8 cellular contexts compared by ENCODE assay signal in genomic region chr17:64120972-64121786, GRCh38. TPM values are rescaled to one million over a fixed set of nuclear protein-coding genes. Genes with fewer than 3 reads are reported as not detected.
DNase-seq lines count a peak whose midpoint lies in the region; ATAC-seq and TF ChIP-seq lines count a peak whose summit lies in the region.
"Not testable (repeated sequence)": the region's sequence is repeated elsewhere in the genome, so short reads cannot be mapped to it uniquely, and the experiment has no call there.

No MANE protein-coding gene starts in this region.

- H3K4me3 ChIP-seq in CD4-positive, alpha-beta memory T cell (ENCODE audit: low read length in 2 of 2): peak overlapping the region in 1 of 2 donors; percentile 9
- peak overlapping the region in 1 of 8 donors; percentile 7 for H3K4me3 ChIP-seq in spleen

- not testable (repeated sequence) for H3K9me3 ChIP-seq in CD4-positive, alpha-beta memory T cell (ENCODE audit: control insufficient read depth in 1 of 2, low read length in 2 of 2); spleen

- peak; percentile 25 to 58 (median 32) for DNase-seq in CD4-positive, alpha-beta memory T cell
- DNase-seq in NAMALWA (ENCODE audit: low spot score): peak; percentile 90
- DNase-seq in activated CD8-positive, alpha-beta memory T cell treated with anti-CD3 and anti-CD28 coated beads for 24 hours: peak; percentile 54
- peak in 2 of 3 experiments; percentile 12 to 13 for DNase-seq in effector memory CD8-positive, alpha-beta T cell
- DNase-seq in spleen: not testable (repeated sequence)

- not testable (repeated sequence) for TF ChIP-seq POLR2A in spleen (IDR thresholded peaks at IDR 0.05)

- peak overlapping the region; percentile 68 to 90 (median 84) for H3K4me3 Mint-ChIP-seq in CD4-positive, alpha-beta memory T cell
- peak overlapping the region; percentile 70 to 73 for H3K4me3 Mint-ChIP-seq in effector memory CD8-positive, alpha-beta T cell

- not testable (repeated sequence) for H3K36me3 ChIP-seq in CD4-positive, alpha-beta memory T cell (ENCODE audit: insufficient read depth, low read length); spleen

- H3K27ac ChIP-seq in CD4-positive, alpha-beta memory T cell (ENCODE audit: low read depth, low read length): peak overlapping the region; percentile 35
- peak overlapping the region; percentile 22 to 77 (median 54) for H3K27ac ChIP-seq in spleen

- peaks cover 49 to 91% (median 72%) of the 10 kb centered on the region in 4 donors for H3K4me1 Mint-ChIP-seq in CD4-positive, alpha-beta memory T cell
- H3K4me1 Mint-ChIP-seq in effector memory CD8-positive, alpha-beta T cell (ENCODE audit: low read depth in 2 of 2): peaks cover 51 to 56% of the 10 kb centered on the region in 2 donors

- not testable (repeated sequence) for H3K9me3 Mint-ChIP-seq in CD4-positive, alpha-beta memory T cell; effector memory CD8-positive, alpha-beta T cell

- not testable (repeated sequence) for H3K27me3 Mint-ChIP-seq in CD4-positive, alpha-beta memory T cell; effector memory CD8-positive, alpha-beta T cell

- peak; percentile 67 for ATAC-seq in GM18861 (IDR thresholded peaks at IDR 0.05; ENCODE audit: unreplicated experiment)
- ATAC-seq in GM21515 (IDR thresholded peaks at IDR 0.05; ENCODE audit: unreplicated experiment): peak; percentile 77
- peak; percentile 82 for ATAC-seq in HG03064 (IDR thresholded peaks at IDR 0.05; ENCODE audit: low read depth, unreplicated experiment)
- peak; percentile 73 for ATAC-seq in effector memory CD8-positive, alpha-beta T cell (replicated peaks)

- peaks cover 89% of the 10 kb centered on the region for H3K4me1 ChIP-seq in CD4-positive, alpha-beta memory T cell (ENCODE audit: insufficient read depth, low read length)
- H3K4me1 ChIP-seq in spleen: peaks cover 27 to 88% (median 50%) of the 10 kb centered on the region in 6 donors

- POLR2A ChIA-PET in CD4-positive, alpha-beta memory T cell (lab: Charles Lee; ENCODE audit: partially characterized antibody): interaction anchor here (0.5 to 3.5 kb wide), 14 partner anchors 8 to 260 kb away, joined by 3 to 27 read pairs (median 4); partner anchors contain the start of genes ERN1 and ICAM2

- H3K27ac Mint-ChIP-seq in CD4-positive, alpha-beta memory T cell: peak overlapping the region; percentile 86 to 95 (median 91)
- peak overlapping the region; percentile 82 to 83 for H3K27ac Mint-ChIP-seq in effector memory CD8-positive, alpha-beta T cell

- CTCF ChIA-PET in CD4-positive, alpha-beta memory T cell (lab: Charles Lee; ENCODE audit: partially characterized antibody): interaction anchor here (1.2 to 20.8 kb wide), 5 partner anchors 11 to 101 kb away, joined by 3 to 798 read pairs (median 4); partner anchors contain the start of gene ICAM2

- intact Hi-C loops in CD4-positive, alpha-beta memory T cell (cut with micrococcal nuclease): loop anchor here (1.0 to 2.0 kb wide), 2 partner anchors 9 to 38 kb away; partner anchors contain the start of gene ERN1
- intact Hi-C loops in spleen (cut with DNase I; ENCODE audit: low total_unique reads): not testable (repeated sequence)

- H3K36me3 Mint-ChIP-seq in CD4-positive, alpha-beta memory T cell: peaks cover 32 to 43% of the 10 kb centered on the region in 2 donors
- peaks cover 47% of the 10 kb centered on the region for H3K36me3 Mint-ChIP-seq in effector memory CD8-positive, alpha-beta T cell (ENCODE audit: insufficient read depth)

- not testable (repeated sequence) for TF ChIP-seq CTCF in spleen (IDR thresholded peaks at IDR 0.05 in 8 of 11, conservative IDR thresholded peaks at IDR 0.05 in 3 of 11)

- H3K27me3 ChIP-seq in CD4-positive, alpha-beta memory T cell (ENCODE audit: insufficient read depth, low read length); spleen (replicated peaks in 1 of 7): not testable (repeated sequence)

- WGBS in spleen, 5 donors: 62 to 80% (median 75%) methylated on average over 13 of the region's 13 CpGs

RNA-seq across cellular contexts. Expression of gene ERN1, which starts 8.8 kb away (rescaled TPM):
- total RNA-seq in CD4-positive, alpha-beta memory T cell: 100 to 1,000 TPM; 163 to 172 TPM
- polyA plus RNA-seq in CD4-positive, alpha-beta memory T cell: 100 to 1,000 TPM in 1 of 2 donors, 10 to 100 TPM in 1; 47.9 to 124 TPM
- 10 to 100 TPM; 34.5 to 65.4 (median 47.2) TPM for total RNA-seq in spleen
- polyA plus RNA-seq in spleen: 1 to 10 TPM; 3.1 to 6.2 (median 3.7) TPM
